In genomic region chr10:43348511-43349312, GRCh38 we compare ENCODE assay signal across 8 cellular contexts. TPM values are rescaled to one million over a fixed set of nuclear protein-coding genes. Genes with fewer than 3 reads are reported as not detected.
A peak's percentile ranks its signal among the peaks of the same experiment; 100 is the strongest.
DNase-seq lines count a peak whose midpoint lies in the region; ATAC-seq and TF ChIP-seq lines count a peak whose summit lies in the region.

No MANE protein-coding gene starts in this region.

- intact Hi-C loops in activated CD8-positive, alpha-beta T cell treated with anti-CD3 and anti-CD28 coated beads for 36 hours (cut with micrococcal nuclease) = loop anchor here (1.0 kb wide), 1 partner anchor 55 kb away; no protein-coding TSS in a partner anchor

- peak overlapping the region in 1 of 7 donors; percentile 9 for H3K4me3 Mint-ChIP-seq in CD8-positive, alpha-beta memory T cell
- no peak overlapping the region for H3K4me3 Mint-ChIP-seq in activated CD8-positive, alpha-beta T cell treated with anti-CD3 and anti-CD28 coated beads for 36 hours
- H3K4me3 Mint-ChIP-seq in mesothelial cell of epicardium = no peak overlapping the region

- no peak overlapping the region for H3K27ac ChIP-seq in CD8-positive, alpha-beta memory T cell (ENCODE audit: low read depth, low read length)
- no peak overlapping the region for H3K27ac ChIP-seq in effector memory CD4-positive, alpha-beta T cell (ENCODE audit: insufficient read depth, low read length, poor library complexity, severe bottlenecking)

- H3K36me3 Mint-ChIP-seq in CD8-positive, alpha-beta memory T cell = peaks cover 0 to 3% (median 0%) of the 10 kb centered on the region in 3 donors
- H3K36me3 Mint-ChIP-seq in activated CD8-positive, alpha-beta T cell treated with anti-CD3 and anti-CD28 coated beads for 36 hours (ENCODE audit: low read depth) = no peaks in the 10 kb centered on the region
- H3K36me3 Mint-ChIP-seq in mesothelial cell of epicardium = no peaks in the 10 kb centered on the region

- H3K4me3 ChIP-seq in CD8-positive, alpha-beta memory T cell (ENCODE audit: low read length) = no peak overlapping the region
- no peak overlapping the region for H3K4me3 ChIP-seq in effector memory CD4-positive, alpha-beta T cell (ENCODE audit: insufficient read depth, low read depth, low read length, poor library complexity, severe bottlenecking)

- POLR2A ChIA-PET in CD8-positive, alpha-beta memory T cell (lab: Charles Lee) = interaction anchor here (0.6 kb wide), 1 partner anchor 87 kb away, joined by 3 read pairs; no protein-coding TSS in a partner anchor
- POLR2A ChIA-PET in activated CD8-positive, alpha-beta T cell treated with anti-CD3 and anti-CD28 coated beads for 36 hours (lab: Charles Lee) = interaction anchor here (0.7 kb wide), 1 partner anchor 12 kb away, joined by 3 read pairs; no protein-coding TSS in a partner anchor

- TF ChIP-seq CTCF in activated CD8-positive, alpha-beta T cell treated with anti-CD3 and anti-CD28 coated beads for 36 hours (IDR thresholded peaks at IDR 0.05) = peak; percentile 95
- peak; percentile 83 for TF ChIP-seq CTCF in mesothelial cell of epicardium (IDR thresholded peaks at IDR 0.05; ENCODE audit: unreplicated experiment)

- CTCF ChIA-PET in CD8-positive, alpha-beta memory T cell (lab: Charles Lee) = interaction anchor here (0.8 to 5.0 kb wide), 22 partner anchors 8 to 146 kb away, joined by 3 to 67 read pairs (median 4); partner anchors contain the start of gene RASGEF1A
- CTCF ChIA-PET in activated CD8-positive, alpha-beta T cell treated with anti-CD3 and anti-CD28 coated beads for 36 hours (lab: Charles Lee) = interaction anchor here (0.7 to 3.2 kb wide), 28 partner anchors 8 to 394 kb away, joined by 3 to 68 read pairs (median 4); partner anchors contain the start of gene RASGEF1A

- H3K27me3 Mint-ChIP-seq in CD8-positive, alpha-beta memory T cell = peaks cover 15 to 24% of the 10 kb centered on the region in 2 donors
- H3K27me3 Mint-ChIP-seq in activated CD8-positive, alpha-beta T cell treated with anti-CD3 and anti-CD28 coated beads for 36 hours = peaks cover 11% of the 10 kb centered on the region
- peaks cover 10% of the 10 kb centered on the region for H3K27me3 Mint-ChIP-seq in mesothelial cell of epicardium (ENCODE audit: low read depth)

- H3K36me3 ChIP-seq in CD8-positive, alpha-beta memory T cell (ENCODE audit: insufficient read depth, low read length) = no peaks in the 10 kb centered on the region
- no peaks in the 10 kb centered on the region for H3K36me3 ChIP-seq in effector memory CD4-positive, alpha-beta T cell (ENCODE audit: control insufficient read depth, insufficient read depth, low read length)

- H3K27me3 ChIP-seq in CD8-positive, alpha-beta memory T cell (ENCODE audit: insufficient read depth, low read length, poor library complexity, severe bottlenecking) = no peaks in the 10 kb centered on the region
- H3K27me3 ChIP-seq in effector memory CD4-positive, alpha-beta T cell (replicated peaks; ENCODE audit: control insufficient read depth, insufficient read depth, low read length, poor library complexity, severe bottlenecking) = no peaks in the 10 kb centered on the region

- peaks cover 11% of the 10 kb centered on the region for H3K4me1 ChIP-seq in CD8-positive, alpha-beta memory T cell (ENCODE audit: insufficient read depth, low read length)
- peaks cover 10% of the 10 kb centered on the region for H3K4me1 ChIP-seq in effector memory CD4-positive, alpha-beta T cell (ENCODE audit: control insufficient read depth, insufficient read depth, low read length, poor library complexity, severe bottlenecking)

- DNase-seq in CD8-positive, alpha-beta memory T cell = peak; percentile 77 to 90 (median 80)
- DNase-seq in NCI-H82 (lab: John Stamatoyannopoulos, UW) (peak; percentile 87), mesothelial cell of epicardium (ENCODE audit: low spot score in 2 of 2, unreplicated experiment in 2 of 2) (peak; percentile 65 to 87)
- peak; percentile 92 for DNase-seq in activated CD8-positive, alpha-beta T cell treated with anti-CD3 and anti-CD28 coated beads for 36 hours
- DNase-seq in effector memory CD4-positive, alpha-beta T cell = peak; percentile 72 to 78 (median 74)
- peak; percentile 62 to 75 for DNase-seq in stimulated activated CD8-positive, alpha-beta memory T cell treated with anti-CD3 and anti-CD28 coated beads, Interleukin-4, amount 100 ng/mL, for 1 hour (ENCODE audit: low read depth in 2 of 2, low spot score in 1 of 2)

- peak; percentile 97 for ATAC-seq in GM19397 (IDR thresholded peaks at IDR 0.05; ENCODE audit: unreplicated experiment)
- ATAC-seq in HG03460 (IDR thresholded peaks at IDR 0.05; ENCODE audit: unreplicated experiment) = peak; percentile 100
- ATAC-seq in activated CD8-positive, alpha-beta T cell treated with anti-CD3 and anti-CD28 coated beads for 36 hours = peak; percentile 100

- H3K9me3 ChIP-seq in CD8-positive, alpha-beta memory T cell (ENCODE audit: low read length) = no peaks in the 10 kb centered on the region
- no peaks in the 10 kb centered on the region for H3K9me3 ChIP-seq in effector memory CD4-positive, alpha-beta T cell (ENCODE audit: control insufficient read depth, low read length)

- H3K27ac Mint-ChIP-seq in CD8-positive, alpha-beta memory T cell = peak overlapping the region in 6 of 8 donors; percentile 4 to 49 (median 42)
- H3K27ac Mint-ChIP-seq in activated CD8-positive, alpha-beta T cell treated with anti-CD3 and anti-CD28 coated beads for 36 hours = peak overlapping the region; percentile 12
- H3K27ac Mint-ChIP-seq in mesothelial cell of epicardium = no peak overlapping the region

- H3K4me1 Mint-ChIP-seq in CD8-positive, alpha-beta memory T cell = peaks cover 15 to 30% (median 19%) of the 10 kb centered on the region in 3 donors
- peaks cover 8% of the 10 kb centered on the region for H3K4me1 Mint-ChIP-seq in activated CD8-positive, alpha-beta T cell treated with anti-CD3 and anti-CD28 coated beads for 36 hours (ENCODE audit: low read depth)
- peaks cover 24% of the 10 kb centered on the region for H3K4me1 Mint-ChIP-seq in mesothelial cell of epicardium

- no peaks in the 10 kb centered on the region for H3K9me3 Mint-ChIP-seq in CD8-positive, alpha-beta memory T cell
- H3K9me3 Mint-ChIP-seq in activated CD8-positive, alpha-beta T cell treated with anti-CD3 and anti-CD28 coated beads for 36 hours = no peaks in the 10 kb centered on the region
- H3K9me3 Mint-ChIP-seq in mesothelial cell of epicardium = no peaks in the 10 kb centered on the region

RNA-seq across cellular contexts. Expression of gene FXYD4, which starts 22.7 kb away (rescaled TPM):
- not detected for total RNA-seq in CD8-positive, alpha-beta memory T cell
- polyA plus RNA-seq in CD8-positive, alpha-beta memory T cell = not detected
- total RNA-seq in activated CD8-positive, alpha-beta T cell treated with anti-CD3 and anti-CD28 coated beads for 36 hours = not detected
- not detected in 3 replicates for total RNA-seq in mesothelial cell of epicardium
